In the genomic region with DNA sequence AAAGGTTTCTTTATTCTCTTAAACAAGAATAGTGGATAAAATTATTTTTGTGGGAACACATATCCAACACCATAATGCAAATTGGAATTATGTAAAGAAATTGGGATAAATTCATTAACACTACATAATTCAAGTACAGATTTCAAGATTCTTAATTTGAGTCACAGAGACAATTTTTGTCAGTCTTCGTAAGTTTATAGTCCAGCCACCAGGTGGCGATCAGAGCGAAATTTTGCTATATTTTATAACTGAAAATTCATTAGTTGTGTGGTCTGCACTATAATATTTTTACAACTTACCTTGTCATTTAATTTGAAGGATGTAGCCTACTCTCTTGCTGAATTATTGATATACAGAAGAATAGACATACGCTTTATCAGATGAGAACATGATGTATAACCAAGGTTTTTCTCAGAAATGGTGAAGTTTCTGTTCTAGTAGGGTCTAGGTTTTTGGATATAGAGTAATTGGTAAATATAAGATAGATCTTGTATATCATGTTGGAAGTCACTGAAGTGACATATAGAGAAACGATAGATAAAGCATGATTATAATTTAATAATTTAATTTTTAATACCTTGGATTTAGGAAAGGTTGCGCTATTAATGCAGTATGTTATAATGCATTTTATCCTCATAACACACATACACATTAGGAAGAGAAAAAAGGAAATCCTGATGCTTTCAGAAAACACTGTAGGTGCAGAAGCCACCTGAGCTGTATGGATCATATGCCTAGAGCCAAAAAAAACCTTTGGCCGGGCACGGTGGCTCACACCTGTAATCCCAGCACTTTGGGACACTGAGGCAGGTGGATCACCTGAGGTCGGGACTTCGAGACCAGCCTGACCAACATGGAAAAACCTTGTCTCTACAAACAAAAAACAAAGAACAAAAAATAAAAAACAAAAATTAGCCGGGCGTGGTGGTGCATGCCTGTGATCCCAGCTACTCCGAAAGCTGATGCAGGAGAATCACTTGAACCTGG, we compare ENCODE assay signal across 8 cellular contexts. TPM values are rescaled to one million over a fixed set of nuclear protein-coding genes. Genes with fewer than 3 reads are reported as not detected.
DNase-seq lines count a peak whose midpoint lies in the region; ATAC-seq and TF ChIP-seq lines count a peak whose summit lies in the region.

No MANE protein-coding gene starts in this region.

- CTCF ChIA-PET in Calu3 (lab: Charles Lee), result interaction anchor here (5.8 kb wide), 1 partner anchor 108 kb away, joined by 170 read pairs; no protein-coding TSS in a partner anchor

- H3K27me3 Mint-ChIP-seq in Calu3 (ENCODE audit: unreplicated experiment), result no peaks in the 10 kb centered on the region
- H3K27me3 Mint-ChIP-seq in activated T-cell treated with anti-CD3 and anti-CD28 coated beads, Interleukin-2, amount 50 U/mL, for 72 hours (ENCODE audit: low read depth), result no peaks in the 10 kb centered on the region

- peak; percentile 75 for DNase-seq in Calu3
- DNase-seq in GM20000 (ENCODE audit: low spot score), result peak; percentile 48
- peak; percentile 27 for DNase-seq in NCI-H526 treated with DMSO at 0.1 percent for 48 hours (lab: John Stamatoyannopoulos, UW)
- peak; percentile 11 to 26 for DNase-seq in activated T-cell treated with anti-CD3 and anti-CD28 coated beads, Interleukin-2, amount 50 U/mL, for 72 hours
- DNase-seq in head of caudate nucleus, result peak in 35 of 42 donors; percentile 5 to 75 (median 45)
- peak; percentile 51 for DNase-seq in stimulated activated CD4-positive, alpha-beta T cell treated with anti-CD3 and anti-CD28 coated beads, Interleukin-15, amount 100 ng/mL, for 24 hours

- peaks cover 8% of the 10 kb centered on the region for H3K36me3 Mint-ChIP-seq in Calu3 (ENCODE audit: insufficient read depth, unreplicated experiment)
- no peaks in the 10 kb centered on the region for H3K36me3 Mint-ChIP-seq in activated T-cell treated with anti-CD3 and anti-CD28 coated beads, Interleukin-2, amount 50 U/mL, for 72 hours (ENCODE audit: insufficient read depth in 2 of 2)

- peaks cover 38% of the 10 kb centered on the region for H3K4me1 Mint-ChIP-seq in Calu3 (ENCODE audit: low read depth, unreplicated experiment)
- H3K4me1 Mint-ChIP-seq in activated T-cell treated with anti-CD3 and anti-CD28 coated beads, Interleukin-2, amount 50 U/mL, for 72 hours (ENCODE audit: low read depth), result no peaks in the 10 kb centered on the region

- no peak overlapping the region for H3K4me3 Mint-ChIP-seq in Calu3 (ENCODE audit: low read depth, unreplicated experiment)
- no peak overlapping the region for H3K4me3 Mint-ChIP-seq in activated T-cell treated with anti-CD3 and anti-CD28 coated beads, Interleukin-2, amount 50 U/mL, for 72 hours

- TF ChIP-seq CTCF in Calu3 (IDR thresholded peaks at IDR 0.05; ENCODE audit: unreplicated experiment) (peak; percentile 79), GM20000 (IDR thresholded peaks at IDR 0.05; ENCODE audit: extremely low read depth, missing control alignments) (peak; percentile 31)

- H3K27ac Mint-ChIP-seq in Calu3 (ENCODE audit: unreplicated experiment), result no peak overlapping the region
- H3K27ac Mint-ChIP-seq in activated T-cell treated with anti-CD3 and anti-CD28 coated beads, Interleukin-2, amount 50 U/mL, for 72 hours, result no peak overlapping the region

- intact Hi-C loops in Calu3 (cut with micrococcal nuclease; ENCODE audit: unreplicated experiment), result loop anchor here (1.0 kb wide), 1 partner anchor 108 kb away; no protein-coding TSS in a partner anchor
- intact Hi-C loops in head of caudate nucleus (cut with DNase I), result loop anchor here (10.0 kb wide), 2 partner anchors 106 to 356 kb away; no protein-coding TSS in a partner anchor

- no TSS peak for BruUV-seq in Calu3 (replicated peaks; lab: Mats Ljungman, UMichigan)

- ATAC-seq in activated T-cell treated with anti-CD3 and anti-CD28 coated beads, Interleukin-2, amount 50 U/mL, for 72 hours (replicated peaks in 1 of 2), result no peak
- ATAC-seq in HG02623 (IDR thresholded peaks at IDR 0.05; ENCODE audit: unreplicated experiment) (no peak), GM21717 (IDR thresholded peaks at IDR 0.05; ENCODE audit: unreplicated experiment) (no peak)

- no peaks in the 10 kb centered on the region for H3K9me3 Mint-ChIP-seq in Calu3 (ENCODE audit: low read depth, unreplicated experiment)
- no peaks in the 10 kb centered on the region for H3K9me3 Mint-ChIP-seq in activated T-cell treated with anti-CD3 and anti-CD28 coated beads, Interleukin-2, amount 50 U/mL, for 72 hours

RNA-seq across cellular contexts. Expression of a gene that starts 31.7 kb away (rescaled TPM):
- total RNA-seq in Calu3 (2022), result 6.3 and 10.2 TPM in 2 replicates
- total RNA-seq in activated T-cell treated with anti-CD3 and anti-CD28 coated beads, Interleukin-2, amount 50 U/mL, for 72 hours, result not detected

RNA-seq across cellular contexts. Expression of a gene that starts 58.2 kb away (rescaled TPM):
- 84.0 and 123 TPM in 2 replicates for total RNA-seq in Calu3 (2022)
- under 1 TPM; 0.17 to 0.90 TPM for total RNA-seq in activated T-cell treated with anti-CD3 and anti-CD28 coated beads, Interleukin-2, amount 50 U/mL, for 72 hours

Comparison
In these comparisons a context has a peak if more than half of its experiments do, and no peak if none do; other contexts are left out.
1. DNase-seq: peak in every context shown above with its lines; median percentile 75 in Calu3; 51 in stimulated activated CD4-positive, alpha-beta T cell treated with anti-CD3 and anti-CD28 coated beads, Interleukin-15, amount 100 ng/mL, for 24 hours; 48 in GM20000; 45 in head of caudate nucleus; 27 in NCI-H526 treated with DMSO at 0.1 percent for 48 hours; 18 in activated T-cell treated with anti-CD3 and anti-CD28 coated beads, Interleukin-2, amount 50 U/mL, for 72 hours.
2. RNA of a gene that starts 58.2 kb away (total RNA-seq): 84.0 to 123 TPM in Calu3; 0.17 to 0.90 TPM in activated T-cell treated with anti-CD3 and anti-CD28 coated beads, Interleukin-2, amount 50 U/mL, for 72 hours; every median in the first group is over 10 times any median in the second.